In genomic region chr9:127833555-127833954, GRCh38 we compare ENCODE assay signal across 11 cellular contexts. TPM values are rescaled to one million over a fixed set of nuclear protein-coding genes. Genes with fewer than 3 reads are reported as not detected.
DNase-seq lines count a peak whose midpoint lies in the region; FAIRE-seq and TF ChIP-seq lines count a peak whose summit lies in the region.
"Had no signal": no experiment of that assay in that cellular context is flagged by ENCODE, and none has a peak within 500 bp of the region (broad histone marks: within the 10 kb centered on the region; RNA-seq: fewer than 3 reads in every experiment).

No MANE protein-coding gene starts in this region.

- H3F3A ChIP-seq in neural progenitor cell (ENCODE audit: low read depth): peaks cover 8% of the 10 kb centered on the region

- no peaks in the 10 kb centered on the region for H3K27me3 ChIP-seq in skeletal muscle tissue (ENCODE audit: control insufficient read depth in 3 of 3, insufficient read depth in 3 of 3, low read length in 3 of 3)
- H3K27me3 ChIP-seq in neural progenitor cell: no peaks in the 10 kb centered on the region

- no peaks in the 10 kb centered on the region for H3K9me3 ChIP-seq in skeletal muscle tissue (ENCODE audit: control insufficient read depth in 3 of 3, low read length in 3 of 3)
- H3K9me3 ChIP-seq in neural progenitor cell (ENCODE audit: low read depth): no peaks in the 10 kb centered on the region
- H3K9me3 ChIP-seq: HAP-1 had no signal

- H3K4me3 Mint-ChIP-seq in neural progenitor cell: no peak overlapping the region

- H3K36me3 ChIP-seq in skeletal muscle tissue (ENCODE audit: control insufficient read depth in 3 of 3, insufficient read depth in 3 of 3, low read length in 3 of 3) (peaks cover 3 to 6% (median 3%) of the 10 kb centered on the region in 3 donors), neural progenitor cell (no peaks in the 10 kb centered on the region)
- H3K36me3 ChIP-seq: HAP-1 had no signal

- no peak overlapping the region for H2AFZ ChIP-seq in neural progenitor cell (replicated peaks)

- H3K36me3 Mint-ChIP-seq in neural progenitor cell: no peaks in the 10 kb centered on the region

- peak; percentile 65 for DNase-seq in EH (ENCODE audit: low read depth)
- peak; percentile 47 for DNase-seq in NOMO-1 treated with dmso at 0.1 percent for 144 hours (lab: John Stamatoyannopoulos, UW; ENCODE audit: unreplicated experiment)
- peak; percentile 60 for DNase-seq in fibroblast of mammary gland (ENCODE audit: low read depth)
- DNase-seq in C1 segment of cervical spinal cord (lab: John Stamatoyannopoulos, UW): no peak
- no peak for DNase-seq in kidney glomerular epithelial cell (lab: John Stamatoyannopoulos, UW)
- no peak for DNase-seq in frontal cortex (ENCODE audit: low spot score in 2 of 2)
- no peak for DNase-seq in neural progenitor cell (ENCODE audit: low spot score)
- DNase-seq: aorta, T-helper 9 cell had no signal

- H3K4me1 ChIP-seq in skeletal muscle tissue (ENCODE audit: control insufficient read depth in 3 of 3, insufficient read depth in 3 of 3, low read length in 3 of 3) (peaks cover 45 to 55% (median 49%) of the 10 kb centered on the region in 3 donors), neural progenitor cell (peaks cover 12% of the 10 kb centered on the region)
- H3K4me1 ChIP-seq: HAP-1 had no signal

- H3K4me3 ChIP-seq in fibroblast of mammary gland (ENCODE audit: control insufficient read depth, low read depth, low read length): no peak overlapping the region
- H3K4me3 ChIP-seq in skeletal muscle tissue (ENCODE audit: low read length in 3 of 3): no peak overlapping the region
- H3K4me3 ChIP-seq in neural progenitor cell: no peak overlapping the region
- H3K4me3 ChIP-seq: HAP-1 had no signal

- no peak overlapping the region for H3K9ac ChIP-seq in skeletal muscle tissue (ENCODE audit: low read depth in 1 of 3, low read length in 3 of 3)
- no peak overlapping the region for H3K9ac ChIP-seq in neural progenitor cell

- H3K27me3 Mint-ChIP-seq in neural progenitor cell (ENCODE audit: insufficient read depth, low read depth): peaks cover 2% of the 10 kb centered on the region

- no peaks in the 10 kb centered on the region for H4K20me1 ChIP-seq in neural progenitor cell (ENCODE audit: low read depth)

- H3K4me1 Mint-ChIP-seq in neural progenitor cell: peaks cover 30% of the 10 kb centered on the region

- FAIRE-seq in frontal cortex (lab: Jason Lieb, UNC): no peak

- TF ChIP-seq CTCF in fibroblast of mammary gland (conservative IDR thresholded peaks at IDR 0.05; ENCODE audit: control insufficient read depth, insufficient read depth, low read depth, low read length) (no peak), neural progenitor cell (IDR thresholded peaks at IDR 0.05) (no peak)

- no peaks in the 10 kb centered on the region for H3K79me2 ChIP-seq in neural progenitor cell (ENCODE audit: low read depth)

- H3K27ac ChIP-seq in skeletal muscle tissue (ENCODE audit: low read depth, low read length): peak overlapping the region; percentile 72
- no peak overlapping the region for H3K27ac ChIP-seq in neural progenitor cell

- no peak overlapping the region for H3K27ac Mint-ChIP-seq in neural progenitor cell

- no peak overlapping the region for H3K4me2 ChIP-seq in neural progenitor cell

- H3K9me3 Mint-ChIP-seq in neural progenitor cell: no peaks in the 10 kb centered on the region

RNA-seq across cellular contexts. Expression of gene ENG, which starts 20.9 kb away (rescaled TPM):
- 9.4 TPM for total RNA-seq in skeletal muscle tissue
- 0.82 TPM for total RNA-seq in frontal cortex
- 0.19 TPM in 1 of 2 replicates, not detected in the other for total RNA-seq in neural progenitor cell (ENCODE audit: low replicate concordance)

RNA-seq across cellular contexts. Expression of gene FPGS, which starts 30.9 kb away (rescaled TPM):
- 41.2 TPM for total RNA-seq in skeletal muscle tissue
- total RNA-seq in frontal cortex: 18.3 TPM
- total RNA-seq in neural progenitor cell (ENCODE audit: low replicate concordance): 32.8 and 60.5 TPM in 2 replicates

RNA-seq across cellular contexts. Expression of gene AK1, which starts 43.9 kb away (rescaled TPM):
- 359 TPM for total RNA-seq in skeletal muscle tissue
- 25.7 TPM for total RNA-seq in frontal cortex
- 20.5 and 25.6 TPM in 2 replicates for total RNA-seq in neural progenitor cell (ENCODE audit: low replicate concordance)

RNA-seq across cellular contexts. Expression of gene CDK9, which starts 47.7 kb away (rescaled TPM):
- total RNA-seq in skeletal muscle tissue: 33.4 TPM
- total RNA-seq in frontal cortex: 40.4 TPM
- total RNA-seq in neural progenitor cell (ENCODE audit: low replicate concordance): 22.5 and 47.8 TPM in 2 replicates

RNA-seq across cellular contexts. Expression of gene SH2D3C, which starts 55.1 kb away (rescaled TPM):
- 15.1 TPM for total RNA-seq in skeletal muscle tissue
- 6.1 TPM for total RNA-seq in frontal cortex
- 1.8 and 1.9 TPM in 2 replicates for total RNA-seq in neural progenitor cell (ENCODE audit: low replicate concordance)

Comparison
In these comparisons a context has a peak if more than half of its experiments do, and no peak if none do; other contexts are left out.
1. DNase-seq: peak in EH (single experiment), NOMO-1 treated with dmso at 0.1 percent for 144 hours (single experiment) and fibroblast of mammary gland (single experiment); none in C1 segment of cervical spinal cord (0 of 14), kidney glomerular epithelial cell (single experiment), frontal cortex (0 of 2) and neural progenitor cell (single experiment).
2. RNA of gene AK1, which starts 43.9 kb away (total RNA-seq): 359 TPM in skeletal muscle tissue (single experiment); 25.7 TPM in frontal cortex (single experiment) and 20.5 to 25.6 TPM in neural progenitor cell; every median in the first group is over 10 times any median in the second.